In genomic region chr19:14553939-14554243, GRCh38 we compare ENCODE assay signal across 17 cellular contexts. TPM values are rescaled to one million over a fixed set of nuclear protein-coding genes. Genes with fewer than 3 reads are reported as not detected.
A peak's percentile ranks its signal among the peaks of the same experiment; 100 is the strongest.
DNase-seq lines count a peak whose midpoint lies in the region; ATAC-seq lines count a peak whose summit lies in the region.
"Had no signal": no experiment of that assay in that cellular context is flagged by ENCODE, and none has a peak within 500 bp of the region (broad histone marks: within the 10 kb centered on the region; RNA-seq: fewer than 3 reads in every experiment).

No MANE protein-coding gene starts in this region.

- peak overlapping the region; percentile 19 for H3K9ac ChIP-seq in SK-N-MC (ENCODE audit: insufficient read length)
- H3K9ac ChIP-seq in skeletal muscle tissue (ENCODE audit: low read depth in 1 of 3, low read length in 3 of 3) = peak overlapping the region; percentile 2 to 73 (median 51)

- no peaks in the 10 kb centered on the region for H3K27me3 ChIP-seq in skeletal muscle tissue (ENCODE audit: control insufficient read depth in 3 of 3, insufficient read depth in 3 of 3, low read length in 3 of 3)
- H3K27me3 ChIP-seq: MG63, ovary had no signal

- peaks cover 5% of the 10 kb centered on the region for H3K36me3 ChIP-seq in SK-N-MC (ENCODE audit: insufficient read depth, low read length)
- H3K36me3 ChIP-seq in skeletal muscle tissue (ENCODE audit: control insufficient read depth in 3 of 3, insufficient read depth in 3 of 3, low read length in 3 of 3) = peaks cover 7 to 20% (median 15%) of the 10 kb centered on the region in 3 donors
- H3K36me3 ChIP-seq: ovary had no signal

- peaks cover 48 to 69% (median 64%) of the 10 kb centered on the region in 3 donors for H3K4me1 ChIP-seq in skeletal muscle tissue (ENCODE audit: control insufficient read depth in 3 of 3, insufficient read depth in 3 of 3, low read length in 3 of 3)

- peaks cover 55 to 57% of the 10 kb centered on the region in 2 donors for H3K4me1 Mint-ChIP-seq in immature natural killer cell

- no peak for ATAC-seq in GM18909 (IDR thresholded peaks at IDR 0.05; ENCODE audit: poor library complexity, unreplicated experiment)

- DNase-seq in D341Med (ENCODE audit: low spot score) (peak; percentile 22), SK-N-MC (ENCODE audit: low read depth, low spot score) (no peak), immature natural killer cell (no peak), mesenteric fat pad (ENCODE audit: low spot score) (no peak), NCI-H2107 treated with DMSO at 0.1 percent for 48 hours (lab: John Stamatoyannopoulos, UW; ENCODE audit: unreplicated experiment) (no peak)
- DNase-seq: activated CD4-positive, alpha-beta memory T cell treated with anti-CD3 and anti-CD28 coated beads for 36 hours; effector CD4-positive, alpha-beta T cell; foreskin melanocyte; MG63; NCI-H2081; NCI-H748 treated with DMSO at 0.1 percent for 48 hours; ovary had no signal

- H3K36me3 Mint-ChIP-seq in immature natural killer cell = peaks cover 4 to 11% (median 5%) of the 10 kb centered on the region in 3 donors
- H3K36me3 Mint-ChIP-seq: activated CD4-positive, alpha-beta memory T cell treated with anti-CD3 and anti-CD28 coated beads for 36 hours had no signal

- no peaks in the 10 kb centered on the region for H3K9me3 Mint-ChIP-seq in immature natural killer cell
- H3K9me3 Mint-ChIP-seq: activated CD4-positive, alpha-beta memory T cell treated with anti-CD3 and anti-CD28 coated beads for 36 hours; T-helper 2 cell treated with Interferon-gamma antibody and Interleukin-4, amounts not matched to agents 5 μg/mL and 100 μg/mL, for 36 hours had no signal

- peak overlapping the region in 1 of 5 donors; percentile 14 for H3K4me3 Mint-ChIP-seq in immature natural killer cell
- H3K4me3 Mint-ChIP-seq: activated CD4-positive, alpha-beta memory T cell treated with anti-CD3 and anti-CD28 coated beads for 36 hours; T-helper 2 cell treated with Interferon-gamma antibody and Interleukin-4, amounts not matched to agents 5 μg/mL and 100 μg/mL, for 36 hours had no signal

- no peak overlapping the region for H3K4me3 ChIP-seq in SK-N-MC
- H3K4me3 ChIP-seq in skeletal muscle tissue (ENCODE audit: low read length in 3 of 3) = peak overlapping the region in 2 of 3 donors; percentile 21 to 41
- H3K4me3 ChIP-seq: MG63, ovary had no signal

- H3K27me3 Mint-ChIP-seq in immature natural killer cell (ENCODE audit: low read depth in 3 of 3) = peaks cover 0 to 11% (median 8%) of the 10 kb centered on the region in 3 donors
- H3K27me3 Mint-ChIP-seq: activated CD4-positive, alpha-beta memory T cell treated with anti-CD3 and anti-CD28 coated beads for 36 hours had no signal

- H3K9me3 ChIP-seq in SK-N-MC (ENCODE audit: low read depth, low read length) = no peaks in the 10 kb centered on the region
- H3K9me3 ChIP-seq in skeletal muscle tissue (ENCODE audit: control insufficient read depth in 3 of 3, low read length in 3 of 3) = no peaks in the 10 kb centered on the region
- H3K9me3 ChIP-seq: MG63, ovary had no signal

- peak overlapping the region in 5 of 6 donors; percentile 64 to 91 (median 84) for H3K27ac Mint-ChIP-seq in immature natural killer cell
- H3K27ac Mint-ChIP-seq: T-helper 2 cell treated with Interferon-gamma antibody and Interleukin-4, amounts not matched to agents 5 μg/mL and 100 μg/mL, for 36 hours had no signal

- peak overlapping the region; percentile 79 for H3K27ac ChIP-seq in SK-N-MC
- H3K27ac ChIP-seq in skeletal muscle tissue (ENCODE audit: low read depth, low read length) = peak overlapping the region; percentile 64
- H3K27ac ChIP-seq: ovary had no signal

RNA-seq across cellular contexts. Expression of gene NDUFB7, which starts 18.0 kb away (rescaled TPM):
- polyA plus RNA-seq in immature natural killer cell = 100 to 1,000 TPM; 400 to 782 (median 502) TPM
- total RNA-seq in skeletal muscle tissue (525 TPM), mesenteric fat pad (181 TPM)

RNA-seq across cellular contexts. Expression of gene TECR, which starts 24.5 kb away (rescaled TPM):
- 100 to 1,000 TPM; 203 to 317 (median 289) TPM for polyA plus RNA-seq in immature natural killer cell
- total RNA-seq in skeletal muscle tissue (83.0 TPM), mesenteric fat pad (119 TPM)

RNA-seq across cellular contexts. Expression of gene CLEC17A, which starts 29.0 kb away (rescaled TPM):
- under 1 TPM in 1 of 3 donors, not detected in 2; 0.62 TPM for polyA plus RNA-seq in immature natural killer cell
- 0.52 TPM for total RNA-seq in skeletal muscle tissue
- not detected for total RNA-seq in mesenteric fat pad
- total RNA-seq: Daoy, HT-29 had no signal

RNA-seq across cellular contexts. Expression of gene DNAJB1, which starts 35.7 kb away (rescaled TPM):
- 100 to 1,000 TPM; 116 to 164 (median 120) TPM for polyA plus RNA-seq in immature natural killer cell
- total RNA-seq in skeletal muscle tissue (39.1 TPM), mesenteric fat pad (111 TPM)

RNA-seq across cellular contexts. Expression of gene GIPC1, which starts 58.0 kb away (rescaled TPM):
- 10 to 100 TPM; 42.0 to 49.0 (median 47.0) TPM for polyA plus RNA-seq in immature natural killer cell
- total RNA-seq in skeletal muscle tissue (41.8 TPM), mesenteric fat pad (75.7 TPM)
